13 cellular contexts compared by ENCODE assay signal in the genomic region with DNA sequence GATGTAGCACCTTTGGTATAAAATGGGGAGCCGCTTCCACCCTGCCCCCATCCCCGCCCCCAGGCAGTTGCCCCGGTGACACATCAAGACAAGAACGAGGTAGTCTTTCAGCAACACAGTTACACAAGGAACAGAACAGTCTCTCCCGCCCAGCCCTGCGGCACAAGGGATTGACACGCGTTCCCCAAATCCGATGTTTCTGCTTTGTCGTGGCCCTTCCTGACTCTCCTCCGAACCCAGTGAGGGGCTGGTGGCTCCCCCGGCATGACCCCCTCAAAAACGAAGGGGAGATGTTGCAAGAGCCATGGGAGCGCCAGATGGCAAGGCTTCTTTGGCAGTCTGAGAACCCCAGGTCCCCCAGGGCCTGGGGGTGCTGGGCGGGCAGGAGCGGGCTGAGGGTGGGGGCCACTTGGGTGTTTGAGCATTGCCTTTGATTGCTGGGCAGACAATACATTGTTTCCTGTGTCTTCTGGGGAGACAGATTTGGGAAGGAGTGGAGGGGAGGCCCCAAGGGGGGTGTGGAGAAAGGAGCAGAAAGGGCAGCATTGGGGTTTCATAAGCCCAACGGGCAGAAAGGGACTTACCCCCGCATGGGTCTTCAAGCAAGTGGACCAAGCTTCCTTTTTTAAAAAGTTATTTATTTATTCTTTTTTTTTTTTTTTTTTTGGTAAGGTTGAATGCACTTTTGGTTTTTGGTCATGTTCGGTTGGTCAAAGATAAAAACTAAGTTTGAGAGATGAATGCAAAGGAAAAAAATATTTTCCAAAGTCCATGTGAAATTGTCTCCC. TPM values are rescaled to one million over a fixed set of nuclear protein-coding genes. Genes with fewer than 3 reads are reported as not detected.
A peak's percentile ranks its signal among the peaks of the same experiment; 100 is the strongest.
DNase-seq lines count a peak whose midpoint lies in the region; ATAC-seq and TF ChIP-seq lines count a peak whose summit lies in the region.
"Had no signal": no experiment of that assay in that cellular context is flagged by ENCODE, and none has a peak within 500 bp of the region (broad histone marks: within the 10 kb centered on the region; RNA-seq: fewer than 3 reads in every experiment).

No MANE protein-coding gene starts in this region.

- no peak for TF ChIP-seq CTCF in chondrocyte (IDR thresholded peaks at IDR 0.05)

- H3K4me1 Mint-ChIP-seq in chondrocyte (ENCODE audit: low read depth): peaks cover 98% of the 10 kb centered on the region
- peaks cover 16% of the 10 kb centered on the region for H3K4me1 Mint-ChIP-seq in activated T-cell treated with anti-CD3 and anti-CD28 coated beads, Interleukin-2, amount 50 U/mL, for 4 hours (ENCODE audit: low read depth)

- H3K27ac Mint-ChIP-seq in chondrocyte (ENCODE audit: unreplicated experiment): peak overlapping the region; percentile 99

- H3K9me3 Mint-ChIP-seq in chondrocyte (ENCODE audit: low read depth): no peaks in the 10 kb centered on the region
- no peaks in the 10 kb centered on the region for H3K9me3 Mint-ChIP-seq in activated T-cell treated with anti-CD3 and anti-CD28 coated beads, Interleukin-2, amount 50 U/mL, for 4 hours
- H3K9me3 Mint-ChIP-seq: activated naive CD4-positive, alpha-beta T cell treated with anti-CD3 and anti-CD28 coated beads, Interleukin-2, amount 10 ng/mL, durations not matched to agents 7 days and 5 days; T-helper 2 cell treated with Interferon-gamma antibody and Interleukin-4, amounts not matched to agents 5 μg/mL and 100 μg/mL, for 36 hours had no signal

- peaks cover 54% of the 10 kb centered on the region for H3K36me3 Mint-ChIP-seq in chondrocyte (ENCODE audit: low read depth)
- no peaks in the 10 kb centered on the region for H3K36me3 Mint-ChIP-seq in activated T-cell treated with anti-CD3 and anti-CD28 coated beads, Interleukin-2, amount 50 U/mL, for 4 hours (ENCODE audit: insufficient read depth)
- H3K36me3 Mint-ChIP-seq: activated naive CD4-positive, alpha-beta T cell treated with anti-CD3 and anti-CD28 coated beads, Interleukin-2, amount 10 ng/mL, durations not matched to agents 7 days and 5 days had no signal

- ATAC-seq in Right ventricle myocardium inferior (peak; percentile 52), HG03571 (IDR thresholded peaks at IDR 0.05; ENCODE audit: unreplicated experiment) (no peak)
- no peak for ATAC-seq in activated T-cell treated with anti-CD3 and anti-CD28 coated beads, Interleukin-2, amount 50 U/mL, for 4 hours

- DNase-seq in Right ventricle myocardium inferior (ENCODE audit: missing footprints): no peak
- DNase-seq in cardiac septum (ENCODE audit: low spot score): no peak
- DNase-seq in chondrocyte (ENCODE audit: low spot score): peak; percentile 79
- peak; percentile 43 for DNase-seq in myocyte (ENCODE audit: low read depth)
- no peak for DNase-seq in activated T-cell treated with anti-CD3 and anti-CD28 coated beads, Interleukin-2, amount 50 U/mL, for 4 hours
- DNase-seq in epidermal melanocyte (ENCODE audit: insufficient read length, low spot score): no peak
- no peak for DNase-seq in activated T-cell treated with anti-CD3 and anti-CD28 coated beads, Interleukin-2, amount 50 U/mL, for 1 hour
- DNase-seq: activated naive CD4-positive, alpha-beta T cell treated with anti-CD3 and anti-CD28 coated beads, Interleukin-2, amount 10 ng/mL, durations not matched to agents 7 days and 5 days; heart right ventricle; NCI-H2029 had no signal

- intact Hi-C loops in Right ventricle myocardium inferior (cut with DNase I) (no loop called here), cardiac septum (cut with DNase I) (no loop called here)

- H3K4me3 Mint-ChIP-seq in chondrocyte (ENCODE audit: unreplicated experiment): peak overlapping the region; percentile 57
- no peak overlapping the region for H3K4me3 Mint-ChIP-seq in activated T-cell treated with anti-CD3 and anti-CD28 coated beads, Interleukin-2, amount 50 U/mL, for 4 hours

- no peaks in the 10 kb centered on the region for H3K27me3 Mint-ChIP-seq in chondrocyte (ENCODE audit: low read depth)
- peaks cover 2% of the 10 kb centered on the region for H3K27me3 Mint-ChIP-seq in activated T-cell treated with anti-CD3 and anti-CD28 coated beads, Interleukin-2, amount 50 U/mL, for 4 hours (ENCODE audit: low read depth)

RNA-seq across cellular contexts. Expression of gene COL1A1, which starts 16.6 kb away (rescaled TPM):
- total RNA-seq in Right ventricle myocardium inferior (28.2 TPM), cardiac septum (142 TPM), chondrocyte (34,852 to 36,120 TPM (median 35,333 TPM) in 3 replicates), myocyte (604 and 719 TPM in 2 replicates)
- 15,153 TPM for polyA plus RNA-seq in myocyte (2012)
- 1 to 10 TPM; 1.6 to 3.2 (median 2.8) TPM for total RNA-seq in activated T-cell treated with anti-CD3 and anti-CD28 coated beads, Interleukin-2, amount 50 U/mL, for 4 hours

RNA-seq across cellular contexts. Expression of gene SGCA, which starts 19.0 kb away (rescaled TPM):
- total RNA-seq in Right ventricle myocardium inferior (151 TPM), cardiac septum (159 TPM), chondrocyte (0.85 to 5.5 TPM (median 1.3 TPM) in 3 replicates), myocyte (428 and 447 TPM in 2 replicates)
- polyA plus RNA-seq in myocyte (2012): 303 TPM
- not detected for total RNA-seq in activated T-cell treated with anti-CD3 and anti-CD28 coated beads, Interleukin-2, amount 50 U/mL, for 4 hours
- total RNA-seq: pulmonary artery endothelial cell had no signal

RNA-seq across cellular contexts. Expression of gene PPP1R9B, which starts 34.3 kb away (rescaled TPM):
- total RNA-seq in Right ventricle myocardium inferior: 38.4 TPM
- 46.1 TPM for total RNA-seq in cardiac septum
- 75.4 to 84.2 TPM (median 79.3 TPM) in 3 replicates for total RNA-seq in chondrocyte
- total RNA-seq in myocyte: 40.5 and 44.2 TPM in 2 replicates
- polyA plus RNA-seq in myocyte (2012): 43.6 TPM
- total RNA-seq in activated T-cell treated with anti-CD3 and anti-CD28 coated beads, Interleukin-2, amount 50 U/mL, for 4 hours: 10 to 100 TPM; 70.2 to 82.2 (median 76.6) TPM

RNA-seq across cellular contexts. Expression of gene SAMD14, which starts 54.8 kb away (rescaled TPM):
- total RNA-seq in Right ventricle myocardium inferior (1.7 TPM), cardiac septum (4.4 TPM), chondrocyte (26.0 to 29.4 TPM (median 27.6 TPM) in 3 replicates), myocyte (0.24 and 0.47 TPM in 2 replicates)
- polyA plus RNA-seq in myocyte (2012): 3.6 TPM
- total RNA-seq in activated T-cell treated with anti-CD3 and anti-CD28 coated beads, Interleukin-2, amount 50 U/mL, for 4 hours: under 1 TPM; 0.47 to 0.78 (median 0.52) TPM

Comparison
In these comparisons a context has a peak if more than half of its experiments do, and no peak if none do; other contexts are left out.
1. DNase-seq: peak in chondrocyte (single experiment) and myocyte (single experiment); none in Right ventricle myocardium inferior (single experiment), cardiac septum (single experiment), activated T-cell treated with anti-CD3 and anti-CD28 coated beads, Interleukin-2, amount 50 U/mL, for 4 hours (single experiment), epidermal melanocyte (single experiment) and activated T-cell treated with anti-CD3 and anti-CD28 coated beads, Interleukin-2, amount 50 U/mL, for 1 hour (single experiment).
2. RNA of gene COL1A1, which starts 16.6 kb away (total RNA-seq): 34,852 to 36,120 TPM in chondrocyte; 604 to 719 TPM in myocyte, 142 TPM in cardiac septum (single experiment), 28.2 TPM in Right ventricle myocardium inferior (single experiment) and 1.6 to 3.2 TPM in activated T-cell treated with anti-CD3 and anti-CD28 coated beads, Interleukin-2, amount 50 U/mL, for 4 hours; every median in the first group is over 10 times any median in the second.
3. RNA of gene SGCA, which starts 19.0 kb away (total RNA-seq): 428 to 447 TPM in myocyte, 159 TPM in cardiac septum (single experiment) and 151 TPM in Right ventricle myocardium inferior (single experiment); 0.85 to 5.5 TPM in chondrocyte and not detected in activated T-cell treated with anti-CD3 and anti-CD28 coated beads, Interleukin-2, amount 50 U/mL, for 4 hours; every median in the first group is over 10 times any median in the second.